31 cellular contexts compared by ENCODE assay signal in the genomic region with DNA sequence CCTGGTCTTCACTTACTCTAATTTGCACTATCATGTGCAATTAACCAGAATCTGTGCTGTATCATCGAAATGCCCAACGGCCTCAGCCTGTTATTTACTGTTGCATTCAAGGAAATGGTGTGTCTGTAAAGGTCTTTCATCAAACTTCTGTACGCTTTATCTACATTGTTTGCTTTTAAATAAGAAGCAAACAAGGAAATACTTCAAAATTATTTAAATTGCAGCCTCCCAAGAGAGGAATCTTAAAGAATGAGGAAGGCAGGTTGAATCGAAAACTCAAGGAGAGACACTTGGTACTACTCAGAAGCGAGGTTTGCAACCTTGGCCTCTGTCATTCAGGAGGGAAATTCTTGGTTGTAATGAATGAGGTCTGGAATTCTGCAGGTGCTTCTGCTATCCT. TPM values are rescaled to one million over a fixed set of nuclear protein-coding genes. Genes with fewer than 3 reads are reported as not detected.
DNase-seq lines count a peak whose midpoint lies in the region; ATAC-seq, FAIRE-seq and TF ChIP-seq lines count a peak whose summit lies in the region.
"Had no signal": no experiment of that assay in that cellular context is flagged by ENCODE, and none has a peak within 500 bp of the region (broad histone marks: within the 10 kb centered on the region; RNA-seq: fewer than 3 reads in every experiment).

No MANE protein-coding gene starts in this region.

- no peak overlapping the region for H3K9ac ChIP-seq in colonic mucosa (ENCODE audit: low read depth in 2 of 2, low read length in 2 of 2)
- H3K9ac ChIP-seq: BLaER1 had no signal

- H3K4me1 ChIP-seq in A549 (peaks cover 15% of the 10 kb centered on the region), colonic mucosa (no peaks in the 10 kb centered on the region), left lung (peaks cover 0 to 3% of the 10 kb centered on the region in 2 donors), neutrophil (ENCODE audit: control insufficient read depth in 1 of 2, insufficient read depth in 1 of 2, low read depth in 1 of 2, low read length in 1 of 2) (peaks cover 25 to 29% of the 10 kb centered on the region in 2 experiments), Peyer's patch (no peaks in the 10 kb centered on the region)
- H3K4me1 ChIP-seq: BE2C, BLaER1 had no signal

- 7% methylated on average over 5 of the region's 5 CpGs for WGBS in A549 (ENCODE audit: missing lambda C conversion rate)

- H3K27me3 ChIP-seq in colonic mucosa: no peaks in the 10 kb centered on the region
- no peaks in the 10 kb centered on the region for H3K27me3 ChIP-seq in left lung
- no peaks in the 10 kb centered on the region for H3K27me3 ChIP-seq in neutrophil
- no peaks in the 10 kb centered on the region for H3K27me3 ChIP-seq in Peyer's patch
- H3K27me3 ChIP-seq: BE2C, BLaER1 had no signal

- no peak for TF ChIP-seq EP300 in A549 (IDR thresholded peaks at IDR 0.05)

- no peak for TF ChIP-seq POLR2A in A549 (IDR thresholded peaks at IDR 0.05; ENCODE audit: low read length)
- no peak for TF ChIP-seq POLR2A in Peyer's patch (IDR thresholded peaks at IDR 0.05)

- no peaks in the 10 kb centered on the region for H3K9me3 ChIP-seq in A549
- H3K9me3 ChIP-seq in colonic mucosa: no peaks in the 10 kb centered on the region
- no peaks in the 10 kb centered on the region for H3K9me3 ChIP-seq in left lung
- H3K9me3 ChIP-seq in neutrophil: peaks cover 13% of the 10 kb centered on the region
- H3K9me3 ChIP-seq in Peyer's patch: no peaks in the 10 kb centered on the region
- H3K9me3 ChIP-seq: BE2C, BLaER1 had no signal

- POLR2A ChIA-PET in A549 (lab: Yijun Ruan, JAX): no interaction called here

- H3K36me3 ChIP-seq in colonic mucosa (no peaks in the 10 kb centered on the region), left lung (peaks cover 0 to 37% of the 10 kb centered on the region in 2 donors), neutrophil (peaks cover 100% of the 10 kb centered on the region), Peyer's patch (peaks cover 0 to 42% (median 0%) of the 10 kb centered on the region in 3 donors)
- H3K36me3 ChIP-seq: BE2C, BLaER1 had no signal

- no peak for FAIRE-seq in A549 (lab: Jason Lieb, UNC)
- FAIRE-seq: GM12878, GM12892, GM18507, GM19239 had no signal

- no peak overlapping the region for H3K4me3 ChIP-seq in A549
- H3K4me3 ChIP-seq in colonic mucosa: no peak overlapping the region
- H3K4me3 ChIP-seq in left lung: no peak overlapping the region
- no peak overlapping the region for H3K4me3 ChIP-seq in neutrophil (ENCODE audit: low read depth in 1 of 2, low read length in 1 of 2)
- no peak overlapping the region for H3K4me3 ChIP-seq in Peyer's patch
- H3K4me3 ChIP-seq: BLaER1, GM12878 had no signal

- intact Hi-C loops in colonic mucosa (cut with DNase I): no loop called here
- intact Hi-C loops in left lung (cut with DNase I): no loop called here

- peak overlapping the region; percentile 50; the same call in 2 of the 3 replicates for H3K4me2 ChIP-seq in A549
- H3K4me2 ChIP-seq: BLaER1 had no signal

- CTCF ChIA-PET in A549 (lab: Yijun Ruan, JAX): no interaction called here

- H3K27ac ChIP-seq in A549 (peak overlapping the region in 1 of 2 experiments; percentile 42; a peak in 1 of 6 replicates), colonic mucosa (peak overlapping the region; percentile 23), left lung (no peak overlapping the region), neutrophil (peak overlapping the region; percentile 61), Peyer's patch (no peak overlapping the region)
- H3K27ac ChIP-seq: 22Rv1, BLaER1 had no signal

- TF ChIP-seq CTCF in A549 (IDR thresholded peaks at IDR 0.05): no peak
- TF ChIP-seq CTCF in colonic mucosa (IDR thresholded peaks at IDR 0.05): no peak
- TF ChIP-seq CTCF in left lung (IDR thresholded peaks at IDR 0.05): no peak
- TF ChIP-seq CTCF in neutrophil (IDR thresholded peaks at IDR 0.05): no peak
- no peak for TF ChIP-seq CTCF in Peyer's patch (IDR thresholded peaks at IDR 0.05)

- ATAC-seq in A549 (peak in 1 of 2 experiments; percentile 85; a peak in 3 of 6 replicates), left lung (peak; percentile 47)
- ATAC-seq: GM12878 had no signal

- TF ChIP-seq RAD21 in A549 (conservative IDR thresholded peaks at IDR 0.05 in 1 of 2, IDR thresholded peaks at IDR 0.05 in 1 of 2): no peak

- DNase-seq in A549 (ENCODE audit: low read depth in 1 of 2, low spot score in 1 of 2) (peak in 1 of 2 experiments; percentile 56), colonic mucosa (no peak), left lung (no peak), NCI-H2081 (lab: John Stamatoyannopoulos, UW) (no peak), kidney tubule cell (ENCODE audit: low spot score) (no peak), Peyer's patch (no peak)
- DNase-seq: ACHN; BE2C; C1 segment of cervical spinal cord; CD4-positive, alpha-beta memory T cell; CD4-positive, CD25-positive, alpha-beta regulatory T cell; CD8-positive, alpha-beta memory T cell; COR-L47; DMS 273 treated with DMSO at 0.1 percent for 48 hours; DMS153; DMS53; DMS79; DND-41; EL; GDM1 had no signal

TF ChIP-seq in A549, 52 proteins besides CTCF, POLR2A, EP300 and RAD21:
- TF ChIP-seq MAZ (IDR thresholded peaks at IDR 0.05; ENCODE audit: borderline replicate concordance, low read depth, low read length) (no peak), ZC3H11A (IDR thresholded peaks at IDR 0.05) (no peak), HOXA7 (CRISPR knock-in tag; IDR thresholded peaks at IDR 0.05) (no peak), JUNB (IDR thresholded peaks at IDR 0.05) (no peak), RARB (CRISPR knock-in tag; IDR thresholded peaks at IDR 0.05) (no peak)

RNA-seq across cellular contexts. Expression of gene MGAM, which starts 40.7 kb away (rescaled TPM):
- polyA plus RNA-seq in A549 (2011; rRNA removed) (1.5 and 1.8 TPM in 2 replicates), A549 (2017; fragmentation: RNase III; extraction: RNeasy Plus Mini Kit Qiagen cat#74134 plus additional on column Dnase treatment) (0.30 to 0.51 TPM (median 0.41 TPM) in 3 replicates)
- polyA plus RNA-seq in A549 (2012; cell fraction: cytosol; rRNA removed): 0.28 and 0.29 TPM in 2 replicates
- polyA plus RNA-seq in A549 (2012; cell fraction: nucleus; rRNA removed): 0.18 and 0.27 TPM in 2 replicates
- polyA minus RNA-seq in A549 (2011; rRNA and poly(A)+ RNA removed): 1.9 and 2.2 TPM in 2 replicates
- total RNA-seq in colonic mucosa (1 to 10 TPM; 1.5 to 3.3 TPM), left lung (10 to 100 TPM in 1 of 2 donors, 1 to 10 TPM in 1; 1.6 to 36.5 TPM), Peyer's patch (100 to 1,000 TPM in 3 of 4 donors, 1 to 10 TPM in 1; 9.1 to 922 (median 596) TPM)
- total RNA-seq: A172; A673; CD4-positive, CD25-positive, alpha-beta regulatory T cell; CD8-positive, alpha-beta memory T cell; G401 had no signal
- polyA plus RNA-seq: AG04450; CD4-positive, alpha-beta memory T cell; CD4-positive, CD25-positive, alpha-beta regulatory T cell; CD8-positive, alpha-beta memory T cell had no signal

Comparison
In these comparisons a context has a peak if more than half of its experiments do, and no peak if none do; other contexts are left out.
1. H3K27ac ChIP-seq: peak in colonic mucosa (single experiment) and neutrophil (single experiment); none in left lung (0 of 2) and Peyer's patch (0 of 4).